In the genomic region with DNA sequence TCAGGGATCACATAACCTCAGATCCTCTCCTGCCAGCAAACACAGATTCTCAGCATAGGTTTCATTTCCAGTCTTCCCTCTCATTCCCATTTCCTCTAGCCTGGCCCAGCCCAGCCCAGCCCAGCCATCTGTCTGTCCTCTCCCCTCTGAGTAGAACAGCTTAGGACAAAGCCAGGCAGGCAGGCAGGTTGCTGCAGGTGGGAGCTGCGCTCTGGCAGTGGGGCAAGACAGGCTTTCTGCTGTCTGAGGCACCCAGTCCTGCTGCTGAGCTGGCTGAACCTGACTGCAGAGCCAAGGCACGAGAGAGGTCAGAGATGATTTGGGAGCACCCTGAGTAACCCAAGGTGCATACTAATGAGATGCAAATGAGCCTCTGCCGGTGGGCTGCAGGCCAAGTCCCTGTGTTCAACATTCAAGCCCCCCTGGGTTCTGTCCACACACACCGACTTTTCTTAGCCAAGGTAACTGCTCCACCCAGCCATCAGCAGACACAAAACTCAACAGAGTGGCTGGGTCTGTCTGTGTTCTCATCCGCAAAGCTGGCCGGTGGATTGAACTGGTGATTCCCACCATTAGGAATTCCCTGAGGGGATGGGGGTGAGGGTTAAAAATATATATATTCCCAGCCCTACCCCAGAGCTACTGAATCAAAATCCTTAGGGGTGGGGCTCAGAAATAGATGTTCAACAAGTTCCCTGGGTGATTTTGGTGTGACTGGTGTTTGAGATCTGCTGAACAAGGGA, we compare ENCODE assay signal across 26 cellular contexts. TPM values are rescaled to one million over a fixed set of nuclear protein-coding genes. Genes with fewer than 3 reads are reported as not detected.
DNase-seq lines count a peak whose midpoint lies in the region; ATAC-seq, FAIRE-seq and TF ChIP-seq lines count a peak whose summit lies in the region.
"Had no signal": no experiment of that assay in that cellular context is flagged by ENCODE, and none has a peak within 500 bp of the region (broad histone marks: within the 10 kb centered on the region; RNA-seq: fewer than 3 reads in every experiment).

No MANE protein-coding gene starts in this region.

- H2AFZ ChIP-seq in mammary epithelial cell (ENCODE audit: low read depth, low read length) (no peak overlapping the region), keratinocyte (ENCODE audit: control insufficient read depth, low read length) (no peak overlapping the region)
- H2AFZ ChIP-seq: parathyroid adenoma had no signal

- CTCF ChIA-PET in mammary epithelial cell (lab: Charles Lee; ENCODE audit: low non-redundant PET): interaction anchor here (0.6 to 0.7 kb wide), 2 partner anchors 31 to 148 kb away, joined by 3 to 6 read pairs; no protein-coding TSS in a partner anchor

- WGBS in mammary epithelial cell (ENCODE audit: low coverage, missing lambda C conversion rate): 0% methylated on average over 5 of the region's 6 CpGs

- dilution Hi-C loops in mammary epithelial cell (cut with HindIII; ENCODE audit: low sequenced_read_pairs): no loop called here
- dilution Hi-C loops in keratinocyte (cut with MboI; ENCODE audit: extremely low pct_ligation_motif_present, low sequenced_read_pairs): no loop called here

- no peaks in the 10 kb centered on the region for H4K20me1 ChIP-seq in mammary epithelial cell (ENCODE audit: insufficient read depth, low read length)
- no peaks in the 10 kb centered on the region for H4K20me1 ChIP-seq in keratinocyte (ENCODE audit: control insufficient read depth, extremely low read depth, insufficient read depth, low read length)
- H4K20me1 ChIP-seq: BLaER1 treated with 17β-estradiol and CSF1 and Interleukin-3, amounts not matched to agents 10 nM and 100 nM had no signal

- no peak for TF ChIP-seq CTCF in mammary epithelial cell (conservative IDR thresholded peaks at IDR 0.05 in 1 of 2, IDR thresholded peaks at IDR 0.05 in 1 of 2; ENCODE audit: extremely low read depth in 1 of 2, insufficient read depth in 1 of 2, low read depth in 1 of 2, low read length in 2 of 2)
- TF ChIP-seq CTCF in keratinocyte (optimal IDR thresholded peaks at IDR 0.05 in 1 of 3, IDR thresholded peaks at IDR 0.05 in 1 of 3, conservative IDR thresholded peaks at IDR 0.05 in 1 of 3; ENCODE audit: extremely low read depth in 1 of 3, insufficient read depth in 2 of 3, low read length in 3 of 3): no peak
- TF ChIP-seq CTCF in left lung (IDR thresholded peaks at IDR 0.05): no peak

- H3K4me1 ChIP-seq in mammary epithelial cell (ENCODE audit: insufficient read depth, low read length) (peaks cover 55% of the 10 kb centered on the region), keratinocyte (ENCODE audit: control insufficient read depth, extremely low read depth, insufficient read depth, low read length) (peaks cover 78% of the 10 kb centered on the region), left lung (peaks cover 0 to 14% of the 10 kb centered on the region in 2 donors)

- peak; percentile 98 for FAIRE-seq in keratinocyte (lab: Jason Lieb, UNC)
- FAIRE-seq: G401.6, TTC549 had no signal

- H3K9me3 ChIP-seq in mammary epithelial cell (replicated peaks; ENCODE audit: insufficient read depth, low read length) (no peaks in the 10 kb centered on the region), keratinocyte (ENCODE audit: control insufficient read depth, low read depth, low read length) (no peaks in the 10 kb centered on the region), left lung (no peaks in the 10 kb centered on the region)
- H3K9me3 ChIP-seq: BLaER1 treated with 17β-estradiol and CSF1 and Interleukin-3, amounts not matched to agents 10 nM and 100 nM; gastrocnemius medialis; thoracic aorta had no signal

- H3K4me3 ChIP-seq in mammary epithelial cell (replicated peaks in 1 of 3; ENCODE audit: insufficient read depth in 1 of 3, low read depth in 2 of 3, low read length in 3 of 3) (peak overlapping the region in 1 of 3 experiments; percentile 8), keratinocyte (ENCODE audit: control insufficient read depth in 2 of 3, extremely low read depth in 1 of 3, insufficient read depth in 2 of 3, low read depth in 1 of 3, low read length in 3 of 3) (peak overlapping the region in 2 of 3 experiments; percentile 50 to 51), left lung (no peak overlapping the region)
- H3K4me3 ChIP-seq: BLaER1 treated with 17β-estradiol and CSF1 and Interleukin-3, amounts not matched to agents 10 nM and 100 nM; gastrocnemius medialis; thoracic aorta had no signal

- H3K27me3 ChIP-seq in mammary epithelial cell (ENCODE audit: insufficient read depth, low read length) (no peaks in the 10 kb centered on the region), keratinocyte (ENCODE audit: control insufficient read depth, extremely low read depth, insufficient read depth, low read length) (no peaks in the 10 kb centered on the region), left lung (no peaks in the 10 kb centered on the region)
- H3K27me3 ChIP-seq: BLaER1 treated with 17β-estradiol and CSF1 and Interleukin-3, amounts not matched to agents 10 nM and 100 nM; gastrocnemius medialis had no signal

- BruUV-seq in mammary epithelial cell (replicated peaks; lab: Mats Ljungman, UMichigan): no TSS peak

- in situ Hi-C loops in mammary epithelial cell (cut with MboI; ENCODE audit: low sequenced_read_pairs in 2 of 2): loop anchor here in 1 of 2 donors (5.0 kb wide), 1 partner anchor 70 kb away; no protein-coding TSS in a partner anchor

- H3K36me3 ChIP-seq in mammary epithelial cell (ENCODE audit: insufficient read depth, low read length) (peaks cover 18% of the 10 kb centered on the region), keratinocyte (ENCODE audit: control insufficient read depth in 2 of 2, extremely low read depth in 1 of 2, insufficient read depth in 2 of 2, low read length in 2 of 2) (peaks cover 11 to 31% of the 10 kb centered on the region in 2 experiments), left lung (no peaks in the 10 kb centered on the region)
- H3K36me3 ChIP-seq: BLaER1 treated with 17β-estradiol and CSF1 and Interleukin-3, amounts not matched to agents 10 nM and 100 nM; gastrocnemius medialis; thoracic aorta had no signal

- H3K27ac ChIP-seq in mammary epithelial cell (ENCODE audit: insufficient read depth, low read depth, low read length): peak overlapping the region; percentile 53
- H3K27ac ChIP-seq in keratinocyte (ENCODE audit: control insufficient read depth, insufficient read depth, low read length): peak overlapping the region; percentile 91
- H3K27ac ChIP-seq in left lung: no peak overlapping the region
- H3K27ac ChIP-seq: BLaER1 treated with 17β-estradiol and CSF1 and Interleukin-3, amounts not matched to agents 10 nM and 100 nM; gastrocnemius medialis; parathyroid adenoma; thoracic aorta had no signal

- H3K79me2 ChIP-seq in mammary epithelial cell (ENCODE audit: insufficient read depth, low read length) (peaks cover 97% of the 10 kb centered on the region), keratinocyte (ENCODE audit: control insufficient read depth, insufficient read depth, low read length) (peaks cover 89% of the 10 kb centered on the region)
- H3K79me2 ChIP-seq: parathyroid adenoma had no signal

- peak; percentile 74 for DNase-seq in DMS 273 treated with DMSO at 0.1 percent for 48 hours (lab: John Stamatoyannopoulos, UW)
- DNase-seq in NCI-H2171 (lab: John Stamatoyannopoulos, UW): peak; percentile 13
- peak; percentile 88 for DNase-seq in mammary epithelial cell
- no peak for DNase-seq in keratinocyte (ENCODE audit: low read depth, low spot score)
- no peak for DNase-seq in NCI-H1092 (lab: John Stamatoyannopoulos, UW)
- DNase-seq in nucleus accumbens (lab: John Stamatoyannopoulos, UW): no peak
- no peak for DNase-seq in left lung
- DNase-seq in NCI-H1048 (lab: John Stamatoyannopoulos, UW): no peak
- DNase-seq: activated CD4-positive, alpha-beta T cell treated with anti-CD3 and anti-CD28 coated beads, Interleukin-2, amount 50 U/mL, for 1 hour; activated naive CD8-positive, alpha-beta T cell treated with anti-CD3 and anti-CD28 coated beads for 36 hours; cortex of kidney; gastrocnemius medialis; IMR-90; mesendoderm; naive thymus-derived CD8-positive, alpha-beta T cell; NCI-H187; NCI-H510A; OCI-M1; SHP77 treated with DMSO at 0.1 percent for 48 hours; stimulated activated CD4-positive, alpha-beta T cell treated with anti-CD3 and anti-CD28 coated beads, Interleukin-1b, Interleukin-23, amount 100 ng/mL, for 48 hours had no signal

- H3K4me2 ChIP-seq in mammary epithelial cell (ENCODE audit: insufficient read depth, low read depth, low read length) (peak overlapping the region; percentile 75), keratinocyte (ENCODE audit: control insufficient read depth, extremely low read depth, insufficient read depth, low read depth, low read length) (peak overlapping the region; percentile 90)

- H3K9ac ChIP-seq in mammary epithelial cell (ENCODE audit: insufficient read depth, low read length) (peak overlapping the region; percentile 56), keratinocyte (ENCODE audit: control insufficient read depth, extremely low read depth, insufficient read depth, low read length) (peak overlapping the region; percentile 80)
- H3K9ac ChIP-seq: parathyroid adenoma had no signal

- intact Hi-C loops in mammary epithelial cell (cut with micrococcal nuclease) (loop anchor here (1.0 kb wide), 1 partner anchor 10 kb away; no protein-coding TSS in a partner anchor), left lung (cut with DNase I) (no loop called here)

- ATAC-seq in left lung: no peak
- ATAC-seq: gastrocnemius medialis; naive thymus-derived CD8-positive, alpha-beta T cell; stimulated activated memory B cell treated with anti-CD40 and anti-IgM and Interleukin-4, amounts not matched to agents 10 μg/mL and 1 μg/mL and 100 μg/mL, for 72 hours had no signal

- H3K9me1 ChIP-seq in keratinocyte (ENCODE audit: control insufficient read depth, extremely low read depth, insufficient read depth, low read length): peaks cover 3% of the 10 kb centered on the region

RNA-seq across cellular contexts. Expression of a gene that starts 9.1 kb away (rescaled TPM):
- total RNA-seq in mammary epithelial cell (100 to 1,000 TPM; 122 to 137 TPM), left lung (under 1 TPM; 0.03 to 0.79 TPM)
- polyA plus RNA-seq in mammary epithelial cell (44.8 TPM), keratinocyte (35.0 to 58.0 TPM (median 51.5 TPM) in 3 replicates)
- polyA minus RNA-seq in mammary epithelial cell (239 TPM), keratinocyte (219 to 287 TPM (median 236 TPM) in 3 replicates)
- polyA plus RNA-seq in keratinocyte (2011; ENCODE audit: low read depth): 20.3 TPM
- 12.5 and 14.2 TPM in 2 replicates for polyA plus RNA-seq in keratinocyte (2011; cell fraction: cytosol; rRNA removed)
- polyA plus RNA-seq in keratinocyte (2011; cell fraction: nucleus; rRNA removed): 217 and 259 TPM in 2 replicates
- polyA plus RNA-seq in keratinocyte (2012; ENCODE audit: low replicate concordance): 44.0 and 58.0 TPM in 2 replicates
- 63.1 TPM for polyA minus RNA-seq in keratinocyte (2011; cell fraction: cytosol; rRNA and poly(A)+ RNA removed)
- 484 and 633 TPM in 2 replicates for polyA minus RNA-seq in keratinocyte (2011; cell fraction: nucleus; rRNA and poly(A)+ RNA removed)
- total RNA-seq: activated naive CD8-positive, alpha-beta T cell treated with anti-CD3 and anti-CD28 coated beads for 36 hours; gastrocnemius medialis; naive thymus-derived CD8-positive, alpha-beta T cell had no signal

Comparison
In these comparisons a context has a peak if more than half of its experiments do, and no peak if none do; other contexts are left out.
1. DNase-seq: peak in DMS 273 treated with DMSO at 0.1 percent for 48 hours (single experiment), NCI-H2171 (single experiment) and mammary epithelial cell (single experiment); none in keratinocyte (single experiment), NCI-H1092 (single experiment), nucleus accumbens (0 of 56), left lung (0 of 2) and NCI-H1048 (single experiment).
2. H3K27ac ChIP-seq: peak in mammary epithelial cell (single experiment) and keratinocyte (single experiment); none in left lung (0 of 2).
3. H3K4me3 ChIP-seq: peak in keratinocyte (2 of 3); none in left lung (0 of 2).
4. RNA of a gene that starts 9.1 kb away (total RNA-seq): 122 to 137 TPM in mammary epithelial cell; 0.03 to 0.79 TPM in left lung; every median in the first group is over 10 times any median in the second.